9 cellular contexts compared by ENCODE assay signal in the genomic region with DNA sequence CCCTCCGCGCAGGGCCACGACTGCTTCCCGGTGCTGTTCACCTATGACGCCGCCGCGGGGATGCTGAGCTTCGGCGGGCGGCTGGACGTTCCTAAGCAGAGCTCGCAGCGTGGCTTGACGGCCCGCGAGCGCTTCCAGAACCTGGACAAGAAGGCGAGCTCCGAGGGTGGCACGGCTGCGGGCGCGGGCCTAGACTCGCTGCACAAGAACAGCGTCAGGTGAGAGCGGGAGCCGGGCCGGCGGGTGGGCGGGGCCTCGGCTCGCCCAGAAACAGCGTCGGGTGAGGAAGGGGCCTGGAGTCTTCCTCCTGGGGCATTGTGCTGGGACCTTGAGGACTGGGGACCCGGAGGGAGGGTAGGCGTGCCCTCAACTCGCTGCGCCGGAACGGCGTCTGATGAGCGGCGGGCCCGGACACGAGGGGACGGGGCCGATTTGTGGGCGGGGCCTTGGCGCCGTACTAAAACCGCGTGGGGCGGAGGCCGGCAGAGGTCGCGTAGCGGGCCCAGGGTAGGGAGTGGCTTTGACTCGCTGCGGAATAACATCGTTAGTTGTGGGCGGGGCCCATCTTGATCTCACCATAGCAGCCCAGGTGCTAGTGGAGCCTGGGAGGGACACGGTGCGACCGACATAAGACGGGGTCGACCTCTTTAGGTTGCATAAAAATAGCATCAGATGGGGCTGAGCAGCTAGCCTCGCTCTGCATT. TPM values are rescaled to one million over a fixed set of nuclear protein-coding genes. Genes with fewer than 3 reads are reported as not detected.
A peak's percentile ranks its signal among the peaks of the same experiment; 100 is the strongest.
DNase-seq lines count a peak whose midpoint lies in the region; ATAC-seq, FAIRE-seq and TF ChIP-seq lines count a peak whose summit lies in the region.
"Had no signal": no experiment of that assay in that cellular context is flagged by ENCODE, and none has a peak within 500 bp of the region (broad histone marks: within the 10 kb centered on the region; RNA-seq: fewer than 3 reads in every experiment).

No MANE protein-coding gene starts in this region.

- no peak for FAIRE-seq in kidney (lab: Jason Lieb, UNC)

- peak overlapping the region; percentile 77 for H3K4me2 ChIP-seq in MM.1S (ENCODE audit: low read depth, low read length)

- H2AFZ ChIP-seq in MM.1S (ENCODE audit: low read length) = peak overlapping the region; percentile 34; the same call in 1 of the 2 replicates

- peaks cover 8% of the 10 kb centered on the region for H3F3A ChIP-seq in MM.1S (ENCODE audit: insufficient read depth, low read length)

- no peak for TF ChIP-seq CTCF in MM.1S (IDR thresholded peaks at IDR 0.05; ENCODE audit: low read length)
- TF ChIP-seq CTCF in WERI-Rb-1 (IDR thresholded peaks at IDR 0.05; ENCODE audit: low read depth, low read length) = no peak
- TF ChIP-seq CTCF in brain microvascular endothelial cell (IDR thresholded peaks at IDR 0.05; ENCODE audit: low read depth, low read length, missing control alignments) = no peak
- TF ChIP-seq CTCF in kidney (IDR thresholded peaks at IDR 0.05; ENCODE audit: borderline replicate concordance, extremely low read depth, insufficient read depth) = no peak

- H4K20me1 ChIP-seq in MM.1S (ENCODE audit: insufficient read depth, low read length) = no peaks in the 10 kb centered on the region

- H3K4me3 ChIP-seq in MM.1S (ENCODE audit: low read length) = peak overlapping the region; percentile 65
- peak overlapping the region; percentile 67 for H3K4me3 ChIP-seq in WERI-Rb-1 (ENCODE audit: low read depth, low read length)
- peak overlapping the region; percentile 46 for H3K4me3 ChIP-seq in brain microvascular endothelial cell (ENCODE audit: low read depth, low read length)
- H3K4me3 ChIP-seq in kidney (ENCODE audit: low read length in 2 of 2) = peak overlapping the region; percentile 73 to 75
- H3K4me3 ChIP-seq: SJSA1 had no signal

- H3K9me3 ChIP-seq in MM.1S (replicated peaks; ENCODE audit: insufficient read depth, low read length) (no peaks in the 10 kb centered on the region), WERI-Rb-1 (ENCODE audit: severe bottlenecking) (no peaks in the 10 kb centered on the region), kidney (ENCODE audit: control insufficient read depth in 1 of 2, low read length in 2 of 2) (no peaks in the 10 kb centered on the region)
- H3K9me3 ChIP-seq: SJSA1 had no signal

- intact Hi-C loops in kidney (cut with DNase I) = no loop called here

- peaks cover 12% of the 10 kb centered on the region; the same call in 1 of the 2 replicates for H3K79me2 ChIP-seq in MM.1S (ENCODE audit: low read length)

- H3K27ac ChIP-seq in MM.1S (ENCODE audit: low read length) (peak overlapping the region; percentile 47; the same call in 1 of the 2 replicates), WERI-Rb-1 (peak overlapping the region; percentile 78), brain microvascular endothelial cell (peak overlapping the region; percentile 5), kidney (ENCODE audit: low read depth in 2 of 2, low read length in 2 of 2) (peak overlapping the region; percentile 16 to 67)
- H3K27ac ChIP-seq: SJSA1 had no signal

- H3K27me3 ChIP-seq in MM.1S (replicated peaks; ENCODE audit: insufficient read depth, low read length) (no peaks in the 10 kb centered on the region), WERI-Rb-1 (ENCODE audit: insufficient read depth, low read depth, severe bottlenecking) (no peaks in the 10 kb centered on the region), brain microvascular endothelial cell (replicated peaks) (no peaks in the 10 kb centered on the region)
- H3K27me3 ChIP-seq: SJSA1 had no signal

- in situ Hi-C loops in brain microvascular endothelial cell (cut with HindIII; ENCODE audit: low pct_ligation_motif_present, low sequenced_read_pairs) = no loop called here

- ATAC-seq in GM18505 (IDR thresholded peaks at IDR 0.05; ENCODE audit: unreplicated experiment) = peak; percentile 60

- peak overlapping the region; percentile 56; the same call in 1 of the 2 replicates for H3K9ac ChIP-seq in MM.1S (ENCODE audit: low read length)
- peak overlapping the region in 1 of 2 donors; percentile 67 for H3K9ac ChIP-seq in kidney (ENCODE audit: low read length in 2 of 2)

- peak; percentile 83 for DNase-seq in MM.1S
- peak; percentile 93 for DNase-seq in WERI-Rb-1
- no peak for DNase-seq in brain microvascular endothelial cell
- peak; percentile 94 for DNase-seq in kidney
- DNase-seq in stimulated activated CD4-positive, alpha-beta T cell treated with anti-CD3 and anti-CD28 coated beads, Interleukin-1b, Interleukin-23, amount 100 ng/mL, for 4 hours (ENCODE audit: low read depth in 2 of 2) = peak; percentile 70 to 72
- DNase-seq in UCSD-AML1 (lab: John Stamatoyannopoulos, UW; ENCODE audit: unreplicated experiment) = no peak
- DNase-seq in SIG-M5 treated with dmso at 0.1 percent for 504 hours (lab: John Stamatoyannopoulos, UW; ENCODE audit: unreplicated experiment) = no peak

- TF ChIP-seq POLR2A in GM18505 (IDR thresholded peaks at IDR 0.05; ENCODE audit: borderline replicate concordance, extremely low read depth, insufficient read depth, insufficient read length) = peak; percentile 47

- H3K9me2 ChIP-seq in MM.1S (replicated peaks; ENCODE audit: insufficient read depth, low read length) = no peaks in the 10 kb centered on the region

- H3K36me3 ChIP-seq in MM.1S (replicated peaks; ENCODE audit: insufficient read depth, low read length) (no peaks in the 10 kb centered on the region), WERI-Rb-1 (peaks cover 33% of the 10 kb centered on the region), brain microvascular endothelial cell (replicated peaks) (peaks cover 93% of the 10 kb centered on the region), kidney (ENCODE audit: control insufficient read depth in 1 of 2, insufficient read depth in 2 of 2, low read length in 2 of 2) (peaks cover 9 to 17% of the 10 kb centered on the region in 2 donors)

- H3K4me1 ChIP-seq in MM.1S (ENCODE audit: low read length) (no peaks in the 10 kb centered on the region), kidney (ENCODE audit: control insufficient read depth in 1 of 2, insufficient read depth in 1 of 2, low read depth in 1 of 2, low read length in 2 of 2) (peaks cover 0 to 6% of the 10 kb centered on the region in 2 donors)
- H3K4me1 ChIP-seq: SJSA1 had no signal

RNA-seq across cellular contexts. Expression of a gene that starts 15.6 kb away (rescaled TPM):
- 84.7 TPM for total RNA-seq in kidney
- polyA plus RNA-seq in kidney (ENCODE audit: insufficient read depth, low read depth, low replicate concordance) = 119 TPM

RNA-seq across cellular contexts. Expression of a gene that starts 16.0 kb away (rescaled TPM):
- 79.0 TPM for total RNA-seq in kidney
- polyA plus RNA-seq in kidney (ENCODE audit: insufficient read depth, low read depth, low replicate concordance) = 141 TPM

RNA-seq across cellular contexts. Expression of a gene that starts 18.3 kb away (rescaled TPM):
- total RNA-seq in kidney = 216 TPM
- 74.1 TPM for polyA plus RNA-seq in kidney (ENCODE audit: insufficient read depth, low read depth, low replicate concordance)

RNA-seq across cellular contexts. Expression of a gene that starts 45.8 kb away (rescaled TPM):
- total RNA-seq in kidney = 5.4 TPM
- 2.9 TPM for polyA plus RNA-seq in kidney (ENCODE audit: insufficient read depth, low read depth, low replicate concordance)

RNA-seq across cellular contexts. Expression of a gene that starts 45.9 kb away (rescaled TPM):
- 28.9 TPM for total RNA-seq in kidney
- polyA plus RNA-seq in kidney (ENCODE audit: insufficient read depth, low read depth, low replicate concordance) = 24.2 TPM

Comparison
In these comparisons a context has a peak if more than half of its experiments do, and no peak if none do; other contexts are left out.
1. DNase-seq: peak in MM.1S (single experiment), WERI-Rb-1 (single experiment), kidney (single experiment) and stimulated activated CD4-positive, alpha-beta T cell treated with anti-CD3 and anti-CD28 coated beads, Interleukin-1b, Interleukin-23, amount 100 ng/mL, for 4 hours (2 of 2); none in brain microvascular endothelial cell (single experiment), UCSD-AML1 (single experiment) and SIG-M5 treated with dmso at 0.1 percent for 504 hours (single experiment).
2. H3K27ac ChIP-seq: peak in every context shown above with its lines; median percentile 78 in WERI-Rb-1; 47 in MM.1S; 42 in kidney; 5 in brain microvascular endothelial cell.
3. Peak in every context shown above with its lines, with median percentiles within 50 percentile points of each other: H3K4me3 ChIP-seq.